In genomic region chr10:71835671-71836593, GRCh38 we compare ENCODE assay signal across 8 cellular contexts. TPM values are rescaled to one million over a fixed set of nuclear protein-coding genes. Genes with fewer than 3 reads are reported as not detected.
DNase-seq lines count a peak whose midpoint lies in the region; ATAC-seq and TF ChIP-seq lines count a peak whose summit lies in the region.

No MANE protein-coding gene starts in this region.

- intact Hi-C loops in OCI-LY7 (cut with micrococcal nuclease; ENCODE audit: unreplicated experiment), result loop anchor here (1.0 kb wide), 3 partner anchors 23 to 60 kb away; no protein-coding TSS in a partner anchor

- no peaks in the 10 kb centered on the region for H3K9me2 ChIP-seq in OCI-LY7 (ENCODE audit: insufficient read depth, low read length)

- H4K20me1 ChIP-seq in BLaER1 treated with 17β-estradiol and CSF1 and Interleukin-3, amounts not matched to agents 10 nM and 100 nM, result peaks cover 77 to 100% (median 98%) of the 10 kb centered on the region in 11 experiments
- H4K20me1 ChIP-seq in OCI-LY7 (ENCODE audit: insufficient read depth, low read length), result peaks cover 9% of the 10 kb centered on the region; the same call in 1 of the 2 replicates

- POLR2A ChIA-PET in OCI-LY7 (lab: Charles Lee), result interaction anchor here (0.6 to 5.5 kb wide), 13 partner anchors 15 to 166 kb away, joined by 3 to 35 read pairs (median 4); partner anchors contain the start of gene PSAP

- TSS peak; percentile 72 for BruUV-seq in OCI-LY7 (replicated peaks; lab: Mats Ljungman, UMichigan)

- peak overlapping the region; percentile 85 to 99 (median 94) for H3K4me2 ChIP-seq in BLaER1 treated with 17β-estradiol and CSF1 and Interleukin-3, amounts not matched to agents 10 nM and 100 nM
- H3K4me2 ChIP-seq in OCI-LY7 (ENCODE audit: low read length), result peak overlapping the region; percentile 71

- peak overlapping the region; percentile 69 to 82 (median 77) for H3K9ac ChIP-seq in BLaER1 treated with 17β-estradiol and CSF1 and Interleukin-3, amounts not matched to agents 10 nM and 100 nM

- H3K79me2 ChIP-seq in OCI-LY7 (ENCODE audit: insufficient read depth, low read depth, low read length), result peaks cover 79% of the 10 kb centered on the region

- CTCF ChIA-PET in OCI-LY7 (lab: Charles Lee; ENCODE audit: unreplicated experiment), result interaction anchor here (0.8 to 2.8 kb wide), 9 partner anchors 9 to 123 kb away, joined by 3 to 14 read pairs (median 3); no protein-coding TSS in a partner anchor

- peak overlapping the region; percentile 64 to 92 (median 84) for H3K27ac ChIP-seq in BLaER1 treated with 17β-estradiol and CSF1 and Interleukin-3, amounts not matched to agents 10 nM and 100 nM
- H3K27ac ChIP-seq in OCI-LY7 (ENCODE audit: low read depth, low read length, poor library complexity, severe bottlenecking), result peak overlapping the region; percentile 87

- H3K36me3 ChIP-seq in BLaER1 treated with 17β-estradiol and CSF1 and Interleukin-3, amounts not matched to agents 10 nM and 100 nM, result peaks cover 31 to 90% (median 67%) of the 10 kb centered on the region in 11 experiments
- peaks cover 40% of the 10 kb centered on the region for H3K36me3 ChIP-seq in OCI-LY7 (ENCODE audit: insufficient read depth, low read length)

- H3K4me3 ChIP-seq in BLaER1 treated with 17β-estradiol and CSF1 and Interleukin-3, amounts not matched to agents 10 nM and 100 nM, result peak overlapping the region; percentile 23 to 62 (median 46); a peak in 18 of 20 replicates
- peak overlapping the region; percentile 57 for H3K4me3 ChIP-seq in OCI-LY7 (ENCODE audit: low read depth, low read length, poor library complexity, severe bottlenecking)

- DNase-seq in OCI-LY7 (ENCODE audit: low spot score) (peak; percentile 98), fibroblast of gingiva (ENCODE audit: low read depth) (peak; percentile 99), occipital lobe (lab: John Stamatoyannopoulos, UW) (peak; percentile 84), LoVo (ENCODE audit: low spot score) (no peak)
- DNase-seq in stimulated activated CD4-positive, alpha-beta T cell treated with anti-CD3 and anti-CD28 coated beads, Interleukin-12 subunit alpha, Interleukin-12 subunit beta, amount 100 ng/mL, for 4 hours, result no peak

- ATAC-seq in GM18870 (IDR thresholded peaks at IDR 0.05; ENCODE audit: unreplicated experiment), result peak; percentile 79
- peak; percentile 87 for ATAC-seq in HG03045 (IDR thresholded peaks at IDR 0.05; ENCODE audit: unreplicated experiment)

- H3K4me1 ChIP-seq in BLaER1 treated with 17β-estradiol and CSF1 and Interleukin-3, amounts not matched to agents 10 nM and 100 nM, result peaks cover 80 to 100% (median 98%) of the 10 kb centered on the region in 10 experiments
- H3K4me1 ChIP-seq in OCI-LY7 (ENCODE audit: insufficient read depth, low read length, poor library complexity, severe bottlenecking), result peaks cover 80% of the 10 kb centered on the region

- H3K9me3 ChIP-seq in BLaER1 treated with 17β-estradiol and CSF1 and Interleukin-3, amounts not matched to agents 10 nM and 100 nM (replicated peaks in 1 of 11), result peaks cover 0 to 18% (median 0%) of the 10 kb centered on the region in 11 experiments; a peak in 8 of 22 replicates
- no peaks in the 10 kb centered on the region for H3K9me3 ChIP-seq in OCI-LY7 (ENCODE audit: low read length)

- H3K27me3 ChIP-seq in BLaER1 treated with 17β-estradiol and CSF1 and Interleukin-3, amounts not matched to agents 10 nM and 100 nM, result peaks cover 0 to 13% (median 0%) of the 10 kb centered on the region in 11 experiments; a peak in 2 of 22 replicates

- H2AFZ ChIP-seq in OCI-LY7 (ENCODE audit: low read length), result no peak overlapping the region

- TF ChIP-seq CTCF in OCI-LY7 (conservative IDR thresholded peaks at IDR 0.05; ENCODE audit: low read length), result peak; percentile 10; the same call in 1 of the 2 replicates

RNA-seq across cellular contexts. Expression of gene PSAP, which starts 15.1 kb away (rescaled TPM):
- total RNA-seq in OCI-LY7 (2014; rRNA removed; shearing (Covaris generic)), result 156 and 163 TPM in 2 replicates
- total RNA-seq in OCI-LY7 (2022), result 186 and 200 TPM in 2 replicates
- 385 TPM for total RNA-seq in occipital lobe

Comparison
In these comparisons a context has a peak if more than half of its experiments do, and no peak if none do; other contexts are left out.
1. DNase-seq: peak in OCI-LY7 (single experiment), fibroblast of gingiva (single experiment) and occipital lobe (single experiment); none in stimulated activated CD4-positive, alpha-beta T cell treated with anti-CD3 and anti-CD28 coated beads, Interleukin-12 subunit alpha, Interleukin-12 subunit beta, amount 100 ng/mL, for 4 hours (single experiment) and LoVo (single experiment).